22 cellular contexts compared by ENCODE assay signal in genomic region chr6:141242957-141243356, GRCh38.
"Had no signal": no experiment of that assay in that cellular context is flagged by ENCODE, and none has a peak within 500 bp of the region (broad histone marks: within the 10 kb centered on the region; RNA-seq: fewer than 3 reads in every experiment).

No MANE protein-coding gene starts in this region.

- ATAC-seq: gastrocnemius medialis; left cardiac atrium; left lung; naive thymus-derived CD4-positive, alpha-beta T cell; psoas muscle; right cardiac atrium; stimulated activated effector memory CD8-positive, alpha-beta T cell treated with anti-CD3 and anti-CD28 coated beads, Interleukin-12 subunit alpha, Interleukin-12 subunit beta, amount 100 ng/mL, for 72 hours had no signal

- H3K27ac ChIP-seq: coronary artery, gastrocnemius medialis, left lung, neural progenitor cell, psoas muscle, stomach, tibial artery, upper lobe of left lung had no signal

- H3K4me2 ChIP-seq: neural progenitor cell, smooth muscle cell had no signal

- H3K4me3 ChIP-seq: coronary artery, gastrocnemius medialis, left lung, neural progenitor cell, psoas muscle, smooth muscle cell, stomach, tibial artery, upper lobe of left lung had no signal

- H3K36me3 ChIP-seq: gastrocnemius medialis, left lung, neural progenitor cell, stomach, tibial artery, upper lobe of left lung had no signal

- H2AFZ ChIP-seq: neural progenitor cell had no signal

- H3K27me3 ChIP-seq: gastrocnemius medialis, left lung, neural progenitor cell, stomach, tibial artery, upper lobe of left lung had no signal

- DNase-seq: dermis blood vessel endothelial cell; effector memory CD4-positive, alpha-beta T cell; gastrocnemius medialis; head of caudate nucleus; left cardiac atrium; left lung; mesenchymal stem cell; naive thymus-derived CD4-positive, alpha-beta T cell; psoas muscle; right cardiac atrium; stimulated activated CD4-positive, alpha-beta T cell treated with anti-CD3 and anti-CD28 coated beads, Interleukin-12 subunit alpha, Interleukin-12 subunit beta, amount 100 ng/mL, for 4 hours; stimulated activated CD4-positive, alpha-beta T cell treated with anti-CD3 and anti-CD28 coated beads, Interleukin-1b, Interleukin-23, amount 100 ng/mL, for 48 hours; stimulated activated CD4-positive, alpha-beta T cell treated with anti-CD3 and anti-CD28 coated beads, Interleukin-4, amount 100 ng/mL, for 24 hours; stimulated activated naive CD4-positive, alpha-beta T cell treated with Interleukin-2 at 50 U/mL for 16 hours; stomach; tibial artery; upper lobe of left lung had no signal

- H3K9me3 ChIP-seq: gastrocnemius medialis, left lung, psoas muscle, stomach, tibial artery, upper lobe of left lung had no signal

- FAIRE-seq: urothelium cell line had no signal

- H3K4me1 ChIP-seq: gastrocnemius medialis, left lung, neural progenitor cell, psoas muscle, stomach, tibial artery, upper lobe of left lung had no signal

- H3K9ac ChIP-seq: neural progenitor cell had no signal
